Comparison of ENCODE assay signal across 20 cellular contexts in genomic region chr2:13572466-13572865, GRCh38.
"Had no signal": no experiment of that assay in that cellular context is flagged by ENCODE, and none has a peak within 500 bp of the region (broad histone marks: within the 10 kb centered on the region; RNA-seq: fewer than 3 reads in every experiment).

No MANE protein-coding gene starts in this region.

- DNase-seq: activated CD4-positive, alpha-beta memory T cell treated with anti-CD3 and anti-CD28 coated beads, Interleukin-2, amount 10 ng/mL, durations not matched to agents 7 days and 5 days; activated CD4-positive, alpha-beta T cell treated with anti-CD3 and anti-CD28 coated beads for 48 hours; activated CD4-positive, CD25-positive, alpha-beta regulatory T cell; activated CD8-positive, alpha-beta memory T cell treated with anti-CD3 and anti-CD28 coated beads, Interleukin-2, amount 10 ng/mL, durations not matched to agents 7 days and 5 days; body of pancreas; effector memory CD8-positive, alpha-beta T cell; foreskin fibroblast; glutamatergic neuron; hypothalamus; islet precursor cell; lower lobe of right lung; occipital lobe; posterior cingulate gyrus; retina had no signal

- H3K27me3 Mint-ChIP-seq: activated CD4-positive, alpha-beta memory T cell treated with anti-CD3 and anti-CD28 coated beads, Interleukin-2, amount 10 ng/mL, durations not matched to agents 7 days and 5 days; activated CD8-positive, alpha-beta memory T cell treated with anti-CD3 and anti-CD28 coated beads, Interleukin-2, amount 10 ng/mL, durations not matched to agents 7 days and 5 days; activated naive CD8-positive, alpha-beta T cell; effector memory CD8-positive, alpha-beta T cell; natural killer cell treated with Interleukin-12 subunit alpha and Interleukin-12 subunit beta and Interleukin-15 and Interleukin-18, amount 100 ng/mL, for 72 hours; stimulated activated naive CD8-positive, alpha-beta T cell treated with anti-CD3 and anti-CD28 coated beads, Interleukin-15, Interleukin-2, amounts not matched to agents 100 ng/mL and 50 ng/mL, for 24 hours had no signal

- H3K9me3 ChIP-seq: body of pancreas, lower lobe of right lung, tibial nerve, vagina had no signal

- H3K4me1 ChIP-seq: body of pancreas, lower lobe of right lung, tibial nerve, vagina had no signal

- H3K27ac Mint-ChIP-seq: activated CD4-positive, alpha-beta memory T cell treated with anti-CD3 and anti-CD28 coated beads, Interleukin-2, amount 10 ng/mL, durations not matched to agents 7 days and 5 days; activated CD8-positive, alpha-beta memory T cell treated with anti-CD3 and anti-CD28 coated beads, Interleukin-2, amount 10 ng/mL, durations not matched to agents 7 days and 5 days; activated naive CD8-positive, alpha-beta T cell; effector memory CD8-positive, alpha-beta T cell; natural killer cell treated with Interleukin-12 subunit alpha and Interleukin-12 subunit beta and Interleukin-15 and Interleukin-18, amount 100 ng/mL, for 72 hours; stimulated activated naive CD8-positive, alpha-beta T cell treated with anti-CD3 and anti-CD28 coated beads, Interleukin-15, Interleukin-2, amounts not matched to agents 100 ng/mL and 50 ng/mL, for 24 hours; T-helper 2 cell treated with Interferon-gamma antibody and Interleukin-4, amounts not matched to agents 5 μg/mL and 100 μg/mL, for 36 hours had no signal

- H3K36me3 Mint-ChIP-seq: activated CD8-positive, alpha-beta memory T cell treated with anti-CD3 and anti-CD28 coated beads, Interleukin-2, amount 10 ng/mL, durations not matched to agents 7 days and 5 days; activated naive CD8-positive, alpha-beta T cell; natural killer cell treated with Interleukin-12 subunit alpha and Interleukin-12 subunit beta and Interleukin-15 and Interleukin-18, amount 100 ng/mL, for 72 hours had no signal

- H3K9me3 Mint-ChIP-seq: activated CD4-positive, alpha-beta memory T cell treated with anti-CD3 and anti-CD28 coated beads, Interleukin-2, amount 10 ng/mL, durations not matched to agents 7 days and 5 days had no signal

- H3K4me1 Mint-ChIP-seq: activated CD4-positive, alpha-beta memory T cell treated with anti-CD3 and anti-CD28 coated beads, Interleukin-2, amount 10 ng/mL, durations not matched to agents 7 days and 5 days; activated CD8-positive, alpha-beta memory T cell treated with anti-CD3 and anti-CD28 coated beads, Interleukin-2, amount 10 ng/mL, durations not matched to agents 7 days and 5 days had no signal

- H3K36me3 ChIP-seq: lower lobe of right lung, tibial nerve, vagina had no signal

- H3K4me3 ChIP-seq: body of pancreas, lower lobe of right lung, tibial nerve, vagina had no signal

- H3K27ac ChIP-seq: body of pancreas, lower lobe of right lung, tibial nerve, vagina had no signal

- ATAC-seq: activated CD8-positive, alpha-beta memory T cell treated with anti-CD3 and anti-CD28 coated beads, Interleukin-2, amount 10 ng/mL, durations not matched to agents 7 days and 5 days; body of pancreas; effector memory CD8-positive, alpha-beta T cell; lower lobe of right lung; natural killer cell treated with Interleukin-12 subunit alpha and Interleukin-12 subunit beta and Interleukin-15 and Interleukin-18, amount 100 ng/mL, for 72 hours had no signal

- H3K27me3 ChIP-seq: body of pancreas, tibial nerve, vagina had no signal

- H3K4me3 Mint-ChIP-seq: activated CD4-positive, alpha-beta memory T cell treated with anti-CD3 and anti-CD28 coated beads, Interleukin-2, amount 10 ng/mL, durations not matched to agents 7 days and 5 days; activated CD8-positive, alpha-beta memory T cell treated with anti-CD3 and anti-CD28 coated beads, Interleukin-2, amount 10 ng/mL, durations not matched to agents 7 days and 5 days; activated naive CD8-positive, alpha-beta T cell; effector memory CD8-positive, alpha-beta T cell; natural killer cell treated with Interleukin-12 subunit alpha and Interleukin-12 subunit beta and Interleukin-15 and Interleukin-18, amount 100 ng/mL, for 72 hours; stimulated activated naive CD8-positive, alpha-beta T cell treated with anti-CD3 and anti-CD28 coated beads, Interleukin-15, Interleukin-2, amounts not matched to agents 100 ng/mL and 50 ng/mL, for 24 hours; T-helper 2 cell treated with Interferon-gamma antibody and Interleukin-4, amounts not matched to agents 5 μg/mL and 100 μg/mL, for 36 hours had no signal
